8 cellular contexts compared by ENCODE assay signal in genomic region chr7:149772236-149772820, GRCh38. TPM values are rescaled to one million over a fixed set of nuclear protein-coding genes. Genes with fewer than 3 reads are reported as not detected.
DNase-seq lines count a peak whose midpoint lies in the region; ATAC-seq, FAIRE-seq and TF ChIP-seq lines count a peak whose summit lies in the region.

No MANE protein-coding gene starts in this region.

- WGBS in pancreas, 2 donors, result 1 to 2% methylated on average over 34 to 40 of the region's 40 CpGs

- no peaks in the 10 kb centered on the region for H3K9me3 ChIP-seq in pancreas

- TF ChIP-seq CTCF in VCaP (conservative IDR thresholded peaks at IDR 0.05) (no peak), foreskin fibroblast (IDR thresholded peaks at IDR 0.05; ENCODE audit: low read depth, low read length) (no peak), pancreas (IDR thresholded peaks at IDR 0.05) (no peak)

- H3K4me3 ChIP-seq in foreskin fibroblast (ENCODE audit: low read depth in 1 of 2, low read length in 2 of 2) (peak overlapping the region; percentile 51 to 61), pancreas (peak overlapping the region; percentile 37 to 80 (median 64))

- H3K27ac ChIP-seq in VCaP, result peak overlapping the region; percentile 91
- peak overlapping the region in 2 of 4 donors; percentile 52 to 54 for H3K27ac ChIP-seq in pancreas

- intact Hi-C loops in pancreas (cut with DNase I), result no loop called here

- H3K4me1 ChIP-seq in pancreas, result peaks cover 0 to 4% (median 0%) of the 10 kb centered on the region in 3 donors

- no peak for FAIRE-seq in pancreas (lab: Jason Lieb, UNC)

- peak; percentile 18 for DNase-seq in activated CD4-positive, alpha-beta T cell treated with anti-CD3 and anti-CD28 coated beads for 1 hour
- no peak for DNase-seq in activated CD4-positive, alpha-beta T cell treated with anti-CD3 and anti-CD28 coated beads for 4 hours
- DNase-seq in foreskin fibroblast (no peak), pancreas (peak in 4 of 6 donors; percentile 46 to 87 (median 74)), NCI-H128 (lab: John Stamatoyannopoulos, UW; ENCODE audit: unreplicated experiment) (no peak)
- DNase-seq in stimulated activated CD8-positive, alpha-beta memory T cell treated with anti-CD3 and anti-CD28 coated beads, Interleukin-4, amount 100 ng/mL, for 48 hours, result no peak

- H3K36me3 ChIP-seq in pancreas, result peaks cover 0 to 6% (median 0%) of the 10 kb centered on the region in 3 donors

- no peaks in the 10 kb centered on the region for H3K27me3 ChIP-seq in pancreas

- ATAC-seq in pancreas, result peak in 3 of 4 donors; percentile 13 to 37 (median 14)
- no peak for ATAC-seq in GM19023 (IDR thresholded peaks at IDR 0.05; ENCODE audit: unreplicated experiment)

RNA-seq across cellular contexts. Expression of gene ZNF467, which starts 1.1 kb away (rescaled TPM):
- total RNA-seq in pancreas, result 1 to 10 TPM; 6.3 to 9.5 (median 8.4) TPM
- 10 to 100 TPM; 15.3 to 18.6 TPM for polyA plus RNA-seq in pancreas

Comparison
In these comparisons a context has a peak if more than half of its experiments do, and no peak if none do; other contexts are left out.
1. DNase-seq: peak in activated CD4-positive, alpha-beta T cell treated with anti-CD3 and anti-CD28 coated beads for 1 hour (single experiment) and pancreas (4 of 6); none in activated CD4-positive, alpha-beta T cell treated with anti-CD3 and anti-CD28 coated beads for 4 hours (0 of 2), foreskin fibroblast (0 of 2), NCI-H128 (single experiment) and stimulated activated CD8-positive, alpha-beta memory T cell treated with anti-CD3 and anti-CD28 coated beads, Interleukin-4, amount 100 ng/mL, for 48 hours (single experiment).